In the genomic region with DNA sequence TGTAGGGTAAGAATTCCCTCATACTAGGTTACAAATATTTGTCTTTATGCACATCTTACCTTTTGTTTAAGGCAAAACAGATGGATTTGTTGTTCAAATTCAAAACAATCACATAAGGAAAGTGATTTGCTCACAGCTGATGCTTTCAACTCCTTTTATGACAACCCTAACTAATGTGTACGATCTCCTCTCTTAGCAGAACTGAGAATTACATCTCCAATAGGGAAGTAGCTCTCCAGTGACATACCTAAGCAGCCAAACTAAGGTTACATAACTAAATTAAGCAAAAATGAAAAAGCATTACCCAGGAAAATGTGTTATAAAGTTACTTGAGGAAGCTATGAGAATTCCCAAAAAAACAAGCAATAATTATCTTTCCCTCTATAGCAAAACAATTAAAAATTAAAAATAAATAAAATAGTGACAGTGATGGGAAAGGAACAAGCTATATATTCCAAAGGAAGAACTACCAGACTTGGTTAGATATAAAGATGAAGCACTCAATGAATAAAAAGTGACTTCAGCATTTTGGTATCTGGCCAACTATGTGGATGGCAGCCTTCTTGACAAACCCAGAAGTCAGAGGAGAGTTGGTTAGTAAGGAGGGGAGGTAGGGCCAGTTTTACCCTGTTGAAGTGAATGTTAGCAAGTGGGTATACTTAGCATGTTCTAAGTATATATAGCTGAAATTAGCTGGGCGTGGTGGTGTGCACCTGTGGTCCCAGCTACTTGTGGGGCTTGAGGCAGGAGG, we compare ENCODE assay signal across 2 cellular contexts.
TF ChIP-seq lines count a peak whose summit lies in the region.

No MANE protein-coding gene starts in this region.

TF ChIP-seq in IMR-90, 13 proteins besides CTCF, POLR2A, EP300 and RAD21:
- TF ChIP-seq CHD1 (IDR thresholded peaks at IDR 0.05; ENCODE audit: low read depth, low read length) (no peak), MXI1 (IDR thresholded peaks at IDR 0.05; ENCODE audit: borderline replicate concordance, low read depth, low read length) (no peak), MAFK (IDR thresholded peaks at IDR 0.05; ENCODE audit: low read depth, low read length) (no peak), MAZ (IDR thresholded peaks at IDR 0.05; ENCODE audit: borderline replicate concordance, low read depth, low read length) (no peak), RCOR1 (IDR thresholded peaks at IDR 0.05; ENCODE audit: insufficient replicate concordance, low read length) (no peak), BHLHE40 (IDR thresholded peaks at IDR 0.05; ENCODE audit: low read depth, low read length) (no peak), FOS (IDR thresholded peaks at IDR 0.05; ENCODE audit: low read depth, low read length) (no peak), SMC3 (IDR thresholded peaks at IDR 0.05; ENCODE audit: low read depth, low read length) (no peak), NFE2L2 (IDR thresholded peaks at IDR 0.05; ENCODE audit: low read depth, low read length) (no peak), RFX5 (IDR thresholded peaks at IDR 0.05; ENCODE audit: low read depth, low read length) (no peak), CEBPB (IDR thresholded peaks at IDR 0.05; ENCODE audit: low read depth, low read length) (no peak)
- TF ChIP-seq, protein P1, sequence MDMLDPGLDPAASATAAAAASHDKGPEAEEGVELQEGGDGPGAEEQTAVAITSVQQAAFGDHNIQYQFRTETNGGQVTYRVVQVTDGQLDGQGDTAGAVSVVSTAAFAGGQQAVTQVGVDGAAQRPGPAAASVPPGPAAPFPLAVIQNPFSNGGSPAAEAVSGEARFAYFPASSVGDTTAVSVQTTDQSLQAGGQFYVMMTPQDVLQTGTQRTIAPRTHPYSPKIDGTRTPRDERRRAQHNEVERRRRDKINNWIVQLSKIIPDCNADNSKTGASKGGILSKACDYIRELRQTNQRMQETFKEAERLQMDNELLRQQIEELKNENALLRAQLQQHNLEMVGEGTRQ (IDR thresholded peaks at IDR 0.05; ENCODE audit: low read depth, low read length) = no peak
- TF ChIP-seq, protein P2, sequence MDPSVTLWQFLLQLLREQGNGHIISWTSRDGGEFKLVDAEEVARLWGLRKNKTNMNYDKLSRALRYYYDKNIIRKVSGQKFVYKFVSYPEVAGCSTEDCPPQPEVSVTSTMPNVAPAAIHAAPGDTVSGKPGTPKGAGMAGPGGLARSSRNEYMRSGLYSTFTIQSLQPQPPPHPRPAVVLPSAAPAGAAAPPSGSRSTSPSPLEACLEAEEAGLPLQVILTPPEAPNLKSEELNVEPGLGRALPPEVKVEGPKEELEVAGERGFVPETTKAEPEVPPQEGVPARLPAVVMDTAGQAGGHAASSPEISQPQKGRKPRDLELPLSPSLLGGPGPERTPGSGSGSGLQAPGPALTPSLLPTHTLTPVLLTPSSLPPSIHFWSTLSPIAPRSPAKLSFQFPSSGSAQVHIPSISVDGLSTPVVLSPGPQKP (IDR thresholded peaks at IDR 0.05; ENCODE audit: borderline replicate concordance, low read depth, low read length) = no peak

TF ChIP-seq in GM12878, 131 proteins besides CTCF, POLR2A, EP300 and RAD21:
- TF ChIP-seq HDAC6 (IDR thresholded peaks at IDR 0.05; ENCODE audit: unreplicated experiment) = no peak
- TF ChIP-seq IKZF2 (IDR thresholded peaks at IDR 0.05) = no peak; a peak in 1 of 4 replicates
- TF ChIP-seq, protein P3, sequence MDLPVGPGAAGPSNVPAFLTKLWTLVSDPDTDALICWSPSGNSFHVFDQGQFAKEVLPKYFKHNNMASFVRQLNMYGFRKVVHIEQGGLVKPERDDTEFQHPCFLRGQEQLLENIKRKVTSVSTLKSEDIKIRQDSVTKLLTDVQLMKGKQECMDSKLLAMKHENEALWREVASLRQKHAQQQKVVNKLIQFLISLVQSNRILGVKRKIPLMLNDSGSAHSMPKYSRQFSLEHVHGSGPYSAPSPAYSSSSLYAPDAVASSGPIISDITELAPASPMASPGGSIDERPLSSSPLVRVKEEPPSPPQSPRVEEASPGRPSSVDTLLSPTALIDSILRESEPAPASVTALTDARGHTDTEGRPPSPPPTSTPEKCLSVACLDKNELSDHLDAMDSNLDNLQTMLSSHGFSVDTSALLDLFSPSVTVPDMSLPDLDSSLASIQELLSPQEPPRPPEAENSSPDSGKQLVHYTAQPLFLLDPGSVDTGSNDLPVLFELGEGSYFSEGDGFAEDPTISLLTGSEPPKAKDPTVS (IDR thresholded peaks at IDR 0.05; ENCODE audit: low read depth, low read length) = no peak
- TF ChIP-seq ZNF217 (IDR thresholded peaks at IDR 0.05) = no peak
- TF ChIP-seq NBN (IDR thresholded peaks at IDR 0.05) = no peak
- no peak for TF ChIP-seq TAF1 (IDR thresholded peaks at IDR 0.05; ENCODE audit: borderline replicate concordance, low read depth, low read length)
- TF ChIP-seq SIN3A (IDR thresholded peaks at IDR 0.05; ENCODE audit: low read depth, low read length) = no peak
- TF ChIP-seq BACH1 (IDR thresholded peaks at IDR 0.05; ENCODE audit: borderline replicate concordance) = no peak
- TF ChIP-seq SRF (IDR thresholded peaks at IDR 0.05; ENCODE audit: low read depth in 2 of 2, low read length in 2 of 2) = no peak
- TF ChIP-seq TCF12 (IDR thresholded peaks at IDR 0.05; ENCODE audit: low read depth, low read length) = no peak
- TF ChIP-seq, protein P4, sequence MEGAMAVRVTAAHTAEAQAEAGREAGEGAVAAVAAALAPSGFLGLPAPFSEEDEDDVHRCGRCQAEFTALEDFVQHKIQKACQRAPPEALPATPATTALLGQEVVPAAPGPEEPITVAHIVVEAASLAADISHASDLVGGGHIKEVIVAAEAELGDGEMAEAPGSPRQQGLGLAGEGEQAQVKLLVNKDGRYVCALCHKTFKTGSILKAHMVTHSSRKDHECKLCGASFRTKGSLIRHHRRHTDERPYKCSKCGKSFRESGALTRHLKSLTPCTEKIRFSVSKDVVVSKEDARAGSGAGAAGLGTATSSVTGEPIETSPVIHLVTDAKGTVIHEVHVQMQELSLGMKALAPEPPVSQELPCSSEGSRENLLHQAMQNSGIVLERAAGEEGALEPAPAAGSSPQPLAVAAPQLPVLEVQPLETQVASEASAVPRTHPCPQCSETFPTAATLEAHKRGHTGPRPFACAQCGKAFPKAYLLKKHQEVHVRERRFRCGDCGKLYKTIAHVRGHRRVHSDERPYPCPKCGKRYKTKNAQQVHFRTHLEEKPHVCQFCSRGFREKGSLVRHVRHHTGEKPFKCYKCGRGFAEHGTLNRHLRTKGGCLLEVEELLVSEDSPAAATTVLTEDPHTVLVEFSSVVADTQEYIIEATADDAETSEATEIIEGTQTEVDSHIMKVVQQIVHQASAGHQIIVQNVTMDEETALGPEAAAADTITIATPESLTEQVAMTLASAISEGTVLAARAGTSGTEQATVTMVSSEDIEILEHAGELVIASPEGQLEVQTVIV (IDR thresholded peaks at IDR 0.05; ENCODE audit: borderline replicate concordance, partially characterized antibody) = no peak
